1 cellular context compared by ENCODE assay signal in the genomic region with DNA sequence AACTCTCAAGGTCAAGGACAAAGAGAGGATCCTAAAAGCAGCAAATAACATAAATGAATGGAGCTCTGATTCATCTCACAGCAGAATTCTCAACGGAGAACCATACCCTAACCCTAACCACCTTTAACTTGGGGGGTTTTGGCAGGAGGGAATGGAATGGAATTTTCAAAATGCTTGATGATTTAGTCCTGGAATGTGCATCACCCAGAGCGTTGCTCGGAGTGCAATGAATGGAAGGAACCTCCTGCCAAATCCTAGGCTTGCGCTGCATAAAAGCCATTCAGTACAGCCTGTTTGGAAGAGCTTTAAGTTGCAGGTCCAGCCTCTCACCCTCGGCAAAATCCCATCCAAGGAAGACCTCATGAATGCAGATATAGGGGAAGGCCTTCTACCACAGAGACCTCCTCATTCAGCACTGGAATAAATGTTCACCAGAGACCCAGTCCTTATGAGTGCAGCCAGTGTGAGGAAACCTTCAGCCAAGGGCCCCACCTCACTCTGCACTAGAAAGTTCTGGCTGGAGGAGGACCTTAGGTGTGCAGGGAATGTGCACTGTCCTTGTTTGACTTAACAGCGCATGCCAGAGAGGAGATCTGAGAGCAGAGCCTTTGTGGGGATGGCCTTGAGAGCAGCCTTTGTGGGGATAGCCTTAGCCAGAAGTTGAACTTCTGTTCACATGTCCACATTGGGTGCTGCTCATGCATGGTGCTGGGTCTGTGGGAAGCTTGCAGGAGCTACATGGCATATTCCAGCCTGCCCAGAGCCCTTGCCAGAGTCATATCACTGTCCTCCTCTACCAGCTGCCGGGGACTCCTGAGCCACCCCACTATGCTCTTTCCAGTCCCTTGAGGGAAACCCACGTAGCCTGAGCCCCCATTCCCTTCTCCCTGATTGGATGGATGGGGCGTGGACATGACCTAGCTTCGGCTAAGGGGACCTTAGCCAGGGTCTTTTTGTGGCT.
A peak's percentile ranks its signal among the peaks of the same experiment; 100 is the strongest.
TF ChIP-seq lines count a peak whose summit lies in the region.

No MANE protein-coding gene starts in this region.

TF ChIP-seq in HepG2, 621 proteins besides CTCF, POLR2A, EP300 and RAD21 (continued from another document and continues in another):
- TF ChIP-seq, protein P1, sequence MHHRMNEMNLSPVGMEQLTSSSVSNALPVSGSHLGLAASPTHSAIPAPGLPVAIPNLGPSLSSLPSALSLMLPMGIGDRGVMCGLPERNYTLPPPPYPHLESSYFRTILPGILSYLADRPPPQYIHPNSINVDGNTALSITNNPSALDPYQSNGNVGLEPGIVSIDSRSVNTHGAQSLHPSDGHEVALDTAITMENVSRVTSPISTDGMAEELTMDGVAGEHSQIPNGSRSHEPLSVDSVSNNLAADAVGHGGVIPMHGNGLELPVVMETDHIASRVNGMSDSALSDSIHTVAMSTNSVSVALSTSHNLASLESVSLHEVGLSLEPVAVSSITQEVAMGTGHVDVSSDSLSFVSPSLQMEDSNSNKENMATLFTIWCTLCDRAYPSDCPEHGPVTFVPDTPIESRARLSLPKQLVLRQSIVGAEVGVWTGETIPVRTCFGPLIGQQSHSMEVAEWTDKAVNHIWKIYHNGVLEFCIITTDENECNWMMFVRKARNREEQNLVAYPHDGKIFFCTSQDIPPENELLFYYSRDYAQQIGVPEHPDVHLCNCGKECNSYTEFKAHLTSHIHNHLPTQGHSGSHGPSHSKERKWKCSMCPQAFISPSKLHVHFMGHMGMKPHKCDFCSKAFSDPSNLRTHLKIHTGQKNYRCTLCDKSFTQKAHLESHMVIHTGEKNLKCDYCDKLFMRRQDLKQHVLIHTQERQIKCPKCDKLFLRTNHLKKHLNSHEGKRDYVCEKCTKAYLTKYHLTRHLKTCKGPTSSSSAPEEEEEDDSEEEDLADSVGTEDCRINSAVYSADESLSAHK (CRISPR knock-in tag; IDR thresholded peaks at IDR 0.05; ENCODE audit: borderline replicate concordance): no peak
- peak; percentile 58; the same call in 1 of the 2 replicates for TF ChIP-seq ZNF263 (CRISPR knock-in tag; IDR thresholded peaks at IDR 0.05)
- TF ChIP-seq ZNF430 (CRISPR knock-in tag; IDR thresholded peaks at IDR 0.05): 0 out of 2 replicates have a peak, but pooled peaks have one; percentile 22
- peak; percentile 83 for TF ChIP-seq PITX1 (CRISPR knock-in tag; IDR thresholded peaks at IDR 0.05)
- no peak for TF ChIP-seq KMT2A (CRISPR knock-in tag; IDR thresholded peaks at IDR 0.05)
- TF ChIP-seq, protein P2, sequence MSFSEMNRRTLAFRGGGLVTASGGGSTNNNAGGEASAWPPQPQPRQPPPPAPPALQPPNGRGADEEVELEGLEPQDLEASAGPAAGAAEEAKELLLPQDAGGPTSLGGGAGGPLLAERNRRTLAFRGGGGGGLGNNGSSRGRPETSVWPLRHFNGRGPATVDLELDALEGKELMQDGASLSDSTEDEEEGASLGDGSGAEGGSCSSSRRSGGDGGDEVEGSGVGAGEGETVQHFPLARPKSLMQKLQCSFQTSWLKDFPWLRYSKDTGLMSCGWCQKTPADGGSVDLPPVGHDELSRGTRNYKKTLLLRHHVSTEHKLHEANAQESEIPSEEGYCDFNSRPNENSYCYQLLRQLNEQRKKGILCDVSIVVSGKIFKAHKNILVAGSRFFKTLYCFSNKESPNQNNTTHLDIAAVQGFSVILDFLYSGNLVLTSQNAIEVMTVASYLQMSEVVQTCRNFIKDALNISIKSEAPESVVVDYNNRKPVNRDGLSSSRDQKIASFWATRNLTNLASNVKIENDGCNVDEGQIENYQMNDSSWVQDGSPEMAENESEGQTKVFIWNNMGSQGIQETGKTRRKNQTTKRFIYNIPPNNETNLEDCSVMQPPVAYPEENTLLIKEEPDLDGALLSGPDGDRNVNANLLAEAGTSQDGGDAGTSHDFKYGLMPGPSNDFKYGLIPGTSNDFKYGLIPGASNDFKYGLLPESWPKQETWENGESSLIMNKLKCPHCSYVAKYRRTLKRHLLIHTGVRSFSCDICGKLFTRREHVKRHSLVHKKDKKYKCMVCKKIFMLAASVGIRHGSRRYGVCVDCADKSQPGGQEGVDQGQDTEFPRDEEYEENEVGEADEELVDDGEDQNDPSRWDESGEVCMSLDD (CRISPR knock-in tag; IDR thresholded peaks at IDR 0.05; ENCODE audit: borderline replicate concordance): no peak
- TF ChIP-seq ESRRA (CRISPR knock-in tag; IDR thresholded peaks at IDR 0.05; ENCODE audit: low read depth): no peak; the same call in 1 of the 2 replicates
- TF ChIP-seq, protein P3, sequence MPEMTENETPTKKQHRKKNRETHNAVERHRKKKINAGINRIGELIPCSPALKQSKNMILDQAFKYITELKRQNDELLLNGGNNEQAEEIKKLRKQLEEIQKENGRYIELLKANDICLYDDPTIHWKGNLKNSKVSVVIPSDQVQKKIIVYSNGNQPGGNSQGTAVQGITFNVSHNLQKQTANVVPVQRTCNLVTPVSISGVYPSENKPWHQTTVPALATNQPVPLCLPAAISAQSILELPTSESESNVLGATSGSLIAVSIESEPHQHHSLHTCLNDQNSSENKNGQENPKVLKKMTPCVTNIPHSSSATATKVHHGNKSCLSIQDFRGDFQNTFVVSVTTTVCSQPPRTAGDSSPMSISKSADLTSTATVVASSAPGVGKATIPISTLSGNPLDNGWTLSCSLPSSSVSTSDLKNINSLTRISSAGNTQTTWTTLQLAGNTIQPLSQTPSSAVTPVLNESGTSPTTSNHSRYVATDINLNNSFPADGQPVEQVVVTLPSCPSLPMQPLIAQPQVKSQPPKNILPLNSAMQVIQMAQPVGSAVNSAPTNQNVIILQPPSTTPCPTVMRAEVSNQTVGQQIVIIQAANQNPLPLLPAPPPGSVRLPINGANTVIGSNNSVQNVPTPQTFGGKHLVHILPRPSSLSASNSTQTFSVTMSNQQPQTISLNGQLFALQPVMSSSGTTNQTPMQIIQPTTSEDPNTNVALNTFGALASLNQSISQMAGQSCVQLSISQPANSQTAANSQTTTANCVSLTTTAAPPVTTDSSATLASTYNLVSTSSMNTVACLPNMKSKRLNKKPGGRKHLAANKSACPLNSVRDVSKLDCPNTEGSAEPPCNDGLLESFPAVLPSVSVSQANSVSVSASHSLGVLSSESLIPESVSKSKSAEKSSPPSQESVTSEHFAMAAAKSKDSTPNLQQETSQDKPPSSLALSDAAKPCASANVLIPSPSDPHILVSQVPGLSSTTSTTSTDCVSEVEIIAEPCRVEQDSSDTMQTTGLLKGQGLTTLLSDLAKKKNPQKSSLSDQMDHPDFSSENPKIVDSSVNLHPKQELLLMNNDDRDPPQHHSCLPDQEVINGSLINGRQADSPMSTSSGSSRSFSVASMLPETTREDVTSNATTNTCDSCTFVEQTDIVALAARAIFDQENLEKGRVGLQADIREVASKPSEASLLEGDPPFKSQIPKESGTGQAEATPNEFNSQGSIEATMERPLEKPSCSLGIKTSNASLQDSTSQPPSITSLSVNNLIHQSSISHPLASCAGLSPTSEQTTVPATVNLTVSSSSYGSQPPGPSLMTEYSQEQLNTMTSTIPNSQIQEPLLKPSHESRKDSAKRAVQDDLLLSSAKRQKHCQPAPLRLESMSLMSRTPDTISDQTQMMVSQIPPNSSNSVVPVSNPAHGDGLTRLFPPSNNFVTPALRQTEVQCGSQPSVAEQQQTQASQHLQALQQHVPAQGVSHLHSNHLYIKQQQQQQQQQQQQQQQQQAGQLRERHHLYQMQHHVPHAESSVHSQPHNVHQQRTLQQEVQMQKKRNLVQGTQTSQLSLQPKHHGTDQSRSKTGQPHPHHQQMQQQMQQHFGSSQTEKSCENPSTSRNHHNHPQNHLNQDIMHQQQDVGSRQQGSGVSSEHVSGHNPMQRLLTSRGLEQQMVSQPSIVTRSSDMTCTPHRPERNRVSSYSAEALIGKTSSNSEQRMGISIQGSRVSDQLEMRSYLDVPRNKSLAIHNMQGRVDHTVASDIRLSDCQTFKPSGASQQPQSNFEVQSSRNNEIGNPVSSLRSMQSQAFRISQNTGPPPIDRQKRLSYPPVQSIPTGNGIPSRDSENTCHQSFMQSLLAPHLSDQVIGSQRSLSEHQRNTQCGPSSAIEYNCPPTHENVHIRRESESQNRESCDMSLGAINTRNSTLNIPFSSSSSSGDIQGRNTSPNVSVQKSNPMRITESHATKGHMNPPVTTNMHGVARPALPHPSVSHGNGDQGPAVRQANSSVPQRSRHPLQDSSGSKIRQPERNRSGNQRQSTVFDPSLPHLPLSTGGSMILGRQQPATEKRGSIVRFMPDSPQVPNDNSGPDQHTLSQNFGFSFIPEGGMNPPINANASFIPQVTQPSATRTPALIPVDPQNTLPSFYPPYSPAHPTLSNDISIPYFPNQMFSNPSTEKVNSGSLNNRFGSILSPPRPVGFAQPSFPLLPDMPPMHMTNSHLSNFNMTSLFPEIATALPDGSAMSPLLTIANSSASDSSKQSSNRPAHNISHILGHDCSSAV (CRISPR knock-in tag; IDR thresholded peaks at IDR 0.05; ENCODE audit: borderline replicate concordance): no peak
- TF ChIP-seq, protein P4, sequence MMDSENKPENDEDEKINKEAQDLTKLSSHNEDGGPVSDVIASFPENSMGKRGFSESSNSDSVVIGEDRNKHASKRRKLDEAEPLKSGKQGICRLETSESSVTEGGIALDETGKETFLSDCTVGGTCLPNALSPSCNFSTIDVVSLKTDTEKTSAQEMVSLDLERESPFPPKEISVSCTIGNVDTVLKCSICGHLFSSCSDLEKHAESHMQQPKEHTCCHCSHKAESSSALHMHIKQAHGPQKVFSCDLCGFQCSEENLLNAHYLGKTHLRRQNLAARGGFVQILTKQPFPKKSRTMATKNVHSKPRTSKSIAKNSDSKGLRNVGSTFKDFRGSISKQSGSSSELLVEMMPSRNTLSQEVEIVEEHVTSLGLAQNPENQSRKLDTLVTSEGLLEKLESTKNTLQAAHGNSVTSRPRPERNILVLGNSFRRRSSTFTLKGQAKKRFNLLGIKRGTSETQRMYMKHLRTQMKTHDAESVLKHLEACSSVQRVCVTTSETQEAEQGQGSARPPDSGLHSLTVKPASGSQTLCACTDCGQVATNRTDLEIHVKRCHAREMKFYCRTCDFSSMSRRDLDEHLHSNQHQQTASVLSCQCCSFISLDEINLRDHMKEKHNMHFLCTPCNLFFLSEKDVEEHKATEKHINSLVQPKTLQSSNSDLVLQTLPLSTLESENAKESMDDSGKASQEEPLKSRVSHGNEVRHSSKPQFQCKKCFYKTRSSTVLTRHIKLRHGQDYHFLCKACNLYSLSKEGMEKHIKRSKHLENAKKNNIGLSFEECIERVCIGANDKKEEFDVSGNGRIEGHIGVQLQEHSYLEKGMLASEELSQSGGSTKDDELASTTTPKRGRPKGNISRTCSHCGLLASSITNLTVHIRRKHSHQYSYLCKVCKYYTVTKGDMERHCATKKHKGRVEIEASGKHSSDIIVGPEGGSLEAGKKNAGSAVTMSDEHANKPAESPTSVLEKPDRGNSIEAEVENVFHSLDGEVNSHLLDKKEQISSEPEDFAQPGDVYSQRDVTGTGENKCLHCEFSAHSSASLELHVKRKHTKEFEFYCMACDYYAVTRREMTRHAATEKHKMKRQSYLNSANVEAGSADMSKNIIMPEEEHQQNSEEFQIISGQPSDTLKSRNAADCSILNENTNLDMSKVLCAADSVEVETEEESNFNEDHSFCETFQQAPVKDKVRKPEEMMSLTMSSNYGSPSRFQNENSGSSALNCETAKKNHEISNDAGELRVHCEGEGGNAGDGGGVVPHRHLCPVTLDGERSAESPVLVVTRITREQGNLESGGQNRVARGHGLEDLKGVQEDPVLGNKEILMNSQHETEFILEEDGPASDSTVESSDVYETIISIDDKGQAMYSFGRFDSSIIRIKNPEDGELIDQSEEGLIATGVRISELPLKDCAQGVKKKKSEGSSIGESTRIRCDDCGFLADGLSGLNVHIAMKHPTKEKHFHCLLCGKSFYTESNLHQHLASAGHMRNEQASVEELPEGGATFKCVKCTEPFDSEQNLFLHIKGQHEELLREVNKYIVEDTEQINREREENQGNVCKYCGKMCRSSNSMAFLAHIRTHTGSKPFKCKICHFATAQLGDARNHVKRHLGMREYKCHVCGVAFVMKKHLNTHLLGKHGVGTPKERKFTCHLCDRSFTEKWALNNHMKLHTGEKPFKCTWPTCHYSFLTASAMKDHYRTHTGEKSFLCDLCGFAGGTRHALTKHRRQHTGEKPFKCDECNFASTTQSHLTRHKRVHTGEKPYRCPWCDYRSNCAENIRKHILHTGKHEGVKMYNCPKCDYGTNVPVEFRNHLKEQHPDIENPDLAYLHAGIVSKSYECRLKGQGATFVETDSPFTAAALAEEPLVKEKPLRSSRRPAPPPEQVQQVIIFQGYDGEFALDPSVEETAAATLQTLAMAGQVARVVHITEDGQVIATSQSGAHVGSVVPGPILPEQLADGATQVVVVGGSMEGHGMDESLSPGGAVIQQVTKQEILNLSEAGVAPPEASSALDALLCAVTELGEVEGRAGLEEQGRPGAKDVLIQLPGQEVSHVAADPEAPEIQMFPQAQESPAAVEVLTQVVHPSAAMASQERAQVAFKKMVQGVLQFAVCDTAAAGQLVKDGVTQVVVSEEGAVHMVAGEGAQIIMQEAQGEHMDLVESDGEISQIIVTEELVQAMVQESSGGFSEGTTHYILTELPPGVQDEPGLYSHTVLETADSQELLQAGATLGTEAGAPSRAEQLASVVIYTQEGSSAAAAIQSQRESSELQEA (CRISPR knock-in tag; IDR thresholded peaks at IDR 0.05; ENCODE audit: not compliant biosample characterization): no peak
- TF ChIP-seq KDM6A (CRISPR knock-in tag; IDR thresholded peaks at IDR 0.05; ENCODE audit: low read depth): no peak
- no peak for TF ChIP-seq RBM39 (IDR thresholded peaks at IDR 0.05; ENCODE audit: low read depth, low read length, poor library complexity, severe bottlenecking)
- TF ChIP-seq AGO2 (optimal IDR thresholded peaks at IDR 0.05; ENCODE audit: low read depth, low read length): no peak
- TF ChIP-seq NCOA1 (CRISPR knock-in tag; IDR thresholded peaks at IDR 0.05): no peak
- TF ChIP-seq, protein P5, sequence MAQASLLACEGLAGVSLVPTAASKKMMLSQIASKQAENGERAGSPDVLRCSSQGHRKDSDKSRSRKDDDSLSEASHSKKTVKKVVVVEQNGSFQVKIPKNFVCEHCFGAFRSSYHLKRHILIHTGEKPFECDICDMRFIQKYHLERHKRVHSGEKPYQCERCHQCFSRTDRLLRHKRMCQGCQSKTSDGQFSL (CRISPR knock-in tag; IDR thresholded peaks at IDR 0.05): no peak
- TF ChIP-seq KDM5A (IDR thresholded peaks at IDR 0.05; ENCODE audit: borderline replicate concordance, low read length): no peak
- TF ChIP-seq SSRP1 (CRISPR knock-in tag; IDR thresholded peaks at IDR 0.05): no peak
- no peak for TF ChIP-seq XBP1 (CRISPR knock-in tag; IDR thresholded peaks at IDR 0.05)
- TF ChIP-seq, protein P6, sequence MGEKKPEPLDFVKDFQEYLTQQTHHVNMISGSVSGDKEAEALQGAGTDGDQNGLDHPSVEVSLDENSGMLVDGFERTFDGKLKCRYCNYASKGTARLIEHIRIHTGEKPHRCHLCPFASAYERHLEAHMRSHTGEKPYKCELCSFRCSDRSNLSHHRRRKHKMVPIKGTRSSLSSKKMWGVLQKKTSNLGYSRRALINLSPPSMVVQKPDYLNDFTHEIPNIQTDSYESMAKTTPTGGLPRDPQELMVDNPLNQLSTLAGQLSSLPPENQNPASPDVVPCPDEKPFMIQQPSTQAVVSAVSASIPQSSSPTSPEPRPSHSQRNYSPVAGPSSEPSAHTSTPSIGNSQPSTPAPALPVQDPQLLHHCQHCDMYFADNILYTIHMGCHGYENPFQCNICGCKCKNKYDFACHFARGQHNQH (CRISPR knock-in tag; IDR thresholded peaks at IDR 0.05): no peak; the same call in 1 of the 2 replicates
- peak; percentile 77 for TF ChIP-seq HNF4A (CRISPR knock-in tag; IDR thresholded peaks at IDR 0.05)
- no peak; the same call in 1 of the 2 replicates for TF ChIP-seq HES4 (CRISPR knock-in tag; IDR thresholded peaks at IDR 0.05; ENCODE audit: borderline replicate concordance)
- TF ChIP-seq GTF3A (CRISPR knock-in tag; conservative IDR thresholded peaks at IDR 0.05): no peak
- TF ChIP-seq ZMAT3 (CRISPR knock-in tag; conservative IDR thresholded peaks at IDR 0.05): peak; percentile 71; the same call in 1 of the 2 replicates
- 0 out of 2 replicates have a peak, but pooled peaks have one; percentile 70 for TF ChIP-seq ZSCAN9 (CRISPR knock-in tag; IDR thresholded peaks at IDR 0.05; ENCODE audit: borderline replicate concordance)
- TF ChIP-seq NR2C2 (CRISPR knock-in tag; IDR thresholded peaks at IDR 0.05; ENCODE audit: borderline replicate concordance): no peak; the same call in 1 of the 2 replicates
- peak; percentile 69 for TF ChIP-seq ZBTB38 (CRISPR knock-in tag; IDR thresholded peaks at IDR 0.05)
- no peak; the same call in 1 of the 2 replicates for TF ChIP-seq ZNF878 (CRISPR knock-in tag; IDR thresholded peaks at IDR 0.05)
- TF ChIP-seq ZNF326 (CRISPR knock-in tag; IDR thresholded peaks at IDR 0.05; ENCODE audit: borderline replicate concordance): no peak
